In genomic region chrX:47227334-47227583, GRCh38 we compare ENCODE assay signal across 37 cellular contexts.
"Had no signal": no experiment of that assay in that cellular context is flagged by ENCODE, and none has a peak within 500 bp of the region (broad histone marks: within the 10 kb centered on the region; RNA-seq: fewer than 3 reads in every experiment).

No MANE protein-coding gene starts in this region.

- H3K9me3 Mint-ChIP-seq: activated naive CD4-positive, alpha-beta T cell treated with anti-CD3 and anti-CD28 coated beads for 36 hours; activated naive CD4-positive, alpha-beta T cell treated with anti-CD3 and anti-CD28 coated beads, Interleukin-2, amount 10 ng/mL, durations not matched to agents 7 days and 5 days; activated naive CD4-positive, alpha-beta T cell treated with anti-CD3 and anti-CD28 coated beads, Interleukin-2, amount 50 U/mL, for 24 hours; activated naive CD4-positive, alpha-beta T cell treated with anti-CD3 and anti-CD28 coated beads, Interleukin-2, amount 50 U/mL, for 72 hours; activated naive CD8-positive, alpha-beta T cell treated with anti-CD3 and anti-CD28 coated beads for 36 hours; activated naive CD8-positive, alpha-beta T cell treated with anti-CD3 and anti-CD28 coated beads, Interleukin-2, amount 10 ng/mL, durations not matched to agents 7 days and 5 days; activated naive CD8-positive, alpha-beta T cell treated with anti-CD3 and anti-CD28 coated beads, Interleukin-2, amount 50 U/mL, for 24 hours; activated T-cell treated with anti-CD3 and anti-CD28 coated beads, Interleukin-2, amount 50 U/mL, for 24 hours; activated T-cell treated with anti-CD3 and anti-CD28 coated beads, Interleukin-2, amount 50 U/mL, for 4 hours; activated T-cell treated with anti-CD3 and anti-CD28 coated beads, Interleukin-2, amount 50 U/mL, for 72 hours; activated T-helper 1 cell treated with anti-CD3 and anti-CD28 coated beads, Interleukin-12 subunit alpha, Interleukin-12 subunit beta, Interleukin-2, Interleukin-4 antibody, amounts not matched to agents 30 ng/mL and 10 ng/mL and 1 ng/mL, durations not matched to agents 14 hours and 24 hours and 36 hours; activated T-helper 17 cell treated with anti-CD3 and anti-CD28 coated beads, Interleukin-2, amount 50 U/mL, for 72 hours; activated T-helper 2 cell treated with anti-CD3 and anti-CD28 coated beads, Interferon-gamma antibody, Interleukin-2, Interleukin-4, amounts not matched to agents 10 μg/mL and 5 μg/mL and 100 μg/mL, durations not matched to agents 14 hours and 24 hours and 36 hours; brain; central memory CD8-positive, alpha-beta T cell had no signal

- H3K4me1 Mint-ChIP-seq: activated naive CD8-positive, alpha-beta T cell treated with anti-CD3 and anti-CD28 coated beads for 36 hours had no signal

- H3K36me3 ChIP-seq: breast epithelium had no signal

- H3K27ac ChIP-seq: adrenal gland, ascending aorta, body of pancreas, brain microvascular endothelial cell, breast epithelium, cardiac muscle cell had no signal

- H3K4me1 ChIP-seq: ascending aorta, breast epithelium had no signal

- FAIRE-seq: bronchial epithelial cell had no signal

- H3K9me3 ChIP-seq: adrenal gland, ascending aorta, body of pancreas, breast epithelium had no signal

- ATAC-seq: activated naive CD4-positive, alpha-beta T cell treated with anti-CD3 and anti-CD28 coated beads, Interleukin-2, amount 50 U/mL, for 72 hours; activated naive CD8-positive, alpha-beta T cell treated with anti-CD3 and anti-CD28 coated beads, Interleukin-2, amount 50 U/mL, for 24 hours; activated T-cell treated with anti-CD3 and anti-CD28 coated beads, Interleukin-2, amount 50 U/mL, for 4 hours; activated T-cell treated with anti-CD3 and anti-CD28 coated beads, Interleukin-2, amount 50 U/mL, for 72 hours; activated T-helper 17 cell treated with anti-CD3 and anti-CD28 coated beads, Interleukin-2, amount 50 U/mL, for 72 hours; body of pancreas had no signal

- H3K4me3 ChIP-seq: adrenal gland, ascending aorta, body of pancreas, breast epithelium, cardiac muscle cell had no signal

- H3K27ac Mint-ChIP-seq: activated naive CD4-positive, alpha-beta T cell treated with anti-CD3 and anti-CD28 coated beads for 36 hours; activated naive CD4-positive, alpha-beta T cell treated with anti-CD3 and anti-CD28 coated beads, Interleukin-2, amount 10 ng/mL, durations not matched to agents 7 days and 5 days; activated naive CD4-positive, alpha-beta T cell treated with anti-CD3 and anti-CD28 coated beads, Interleukin-2, amount 50 U/mL, for 24 hours; activated naive CD4-positive, alpha-beta T cell treated with anti-CD3 and anti-CD28 coated beads, Interleukin-2, amount 50 U/mL, for 72 hours; activated naive CD8-positive, alpha-beta T cell; activated naive CD8-positive, alpha-beta T cell treated with anti-CD3 and anti-CD28 coated beads for 36 hours; activated naive CD8-positive, alpha-beta T cell treated with anti-CD3 and anti-CD28 coated beads, Interleukin-2, amount 10 ng/mL, durations not matched to agents 7 days and 5 days; activated naive CD8-positive, alpha-beta T cell treated with anti-CD3 and anti-CD28 coated beads, Interleukin-2, amount 50 U/mL, for 24 hours; activated T-cell treated with anti-CD3 and anti-CD28 coated beads, Interleukin-2, amount 50 U/mL, for 24 hours; activated T-cell treated with anti-CD3 and anti-CD28 coated beads, Interleukin-2, amount 50 U/mL, for 72 hours; activated T-helper 1 cell treated with anti-CD3 and anti-CD28 coated beads, Interleukin-12 subunit alpha, Interleukin-12 subunit beta, Interleukin-2, Interleukin-4 antibody, amounts not matched to agents 30 ng/mL and 10 ng/mL and 1 ng/mL, durations not matched to agents 14 hours and 24 hours and 36 hours; activated T-helper 17 cell treated with anti-CD3 and anti-CD28 coated beads, Interleukin-2, amount 50 U/mL, for 72 hours; activated T-helper 2 cell treated with anti-CD3 and anti-CD28 coated beads, Interferon-gamma antibody, Interleukin-2, Interleukin-4, amounts not matched to agents 10 μg/mL and 5 μg/mL and 100 μg/mL, durations not matched to agents 14 hours and 24 hours and 36 hours had no signal

- H3K4me3 Mint-ChIP-seq: activated naive CD4-positive, alpha-beta T cell treated with anti-CD3 and anti-CD28 coated beads for 36 hours; activated naive CD4-positive, alpha-beta T cell treated with anti-CD3 and anti-CD28 coated beads, Interleukin-2, amount 10 ng/mL, durations not matched to agents 7 days and 5 days; activated naive CD4-positive, alpha-beta T cell treated with anti-CD3 and anti-CD28 coated beads, Interleukin-2, amount 50 U/mL, for 24 hours; activated naive CD8-positive, alpha-beta T cell; activated naive CD8-positive, alpha-beta T cell treated with anti-CD3 and anti-CD28 coated beads for 36 hours; activated naive CD8-positive, alpha-beta T cell treated with anti-CD3 and anti-CD28 coated beads, Interleukin-2, amount 10 ng/mL, durations not matched to agents 7 days and 5 days; activated naive CD8-positive, alpha-beta T cell treated with anti-CD3 and anti-CD28 coated beads, Interleukin-2, amount 50 U/mL, for 24 hours; activated T-cell treated with anti-CD3 and anti-CD28 coated beads, Interleukin-2, amount 50 U/mL, for 24 hours; activated T-cell treated with anti-CD3 and anti-CD28 coated beads, Interleukin-2, amount 50 U/mL, for 4 hours; activated T-cell treated with anti-CD3 and anti-CD28 coated beads, Interleukin-2, amount 50 U/mL, for 72 hours; activated T-helper 1 cell treated with anti-CD3 and anti-CD28 coated beads, Interleukin-12 subunit alpha, Interleukin-12 subunit beta, Interleukin-2, Interleukin-4 antibody, amounts not matched to agents 30 ng/mL and 10 ng/mL and 1 ng/mL, durations not matched to agents 14 hours and 24 hours and 36 hours; activated T-helper 17 cell treated with anti-CD3 and anti-CD28 coated beads, Interleukin-2, amount 50 U/mL, for 72 hours; brain; central memory CD8-positive, alpha-beta T cell had no signal

- H3K27me3 ChIP-seq: adrenal gland, ascending aorta, body of pancreas, brain microvascular endothelial cell, cardiac muscle cell had no signal

- DNase-seq: activated effector memory CD4-positive, alpha-beta T cell treated with anti-CD3 and anti-CD28 coated beads, Interleukin-2, amount 50 U/mL, for 16 hours; activated effector memory CD4-positive, alpha-beta T cell treated with Interleukin-2 at 50 U/mL for 16 hours; activated gamma-delta T cell; activated gamma-delta T cell treated with Interleukin-2 at 50 U/mL for 16 hours; activated naive CD4-positive, alpha-beta T cell; activated naive CD4-positive, alpha-beta T cell treated with anti-CD3 and anti-CD28 coated beads for 36 hours; activated naive CD4-positive, alpha-beta T cell treated with anti-CD3 and anti-CD28 coated beads, Interleukin-2, amount 10 ng/mL, durations not matched to agents 7 days and 5 days; activated naive CD4-positive, alpha-beta T cell treated with anti-CD3 and anti-CD28 coated beads, Interleukin-2, amount 50 U/mL, for 16 hours; activated naive CD4-positive, alpha-beta T cell treated with Interleukin-2 at 50 U/mL for 16 hours; activated naive CD8-positive, alpha-beta T cell treated with anti-CD3 and anti-CD28 coated beads for 36 hours; activated naive CD8-positive, alpha-beta T cell treated with anti-CD3 and anti-CD28 coated beads, Interleukin-2, amount 10 ng/mL, durations not matched to agents 7 days and 5 days; activated naive CD8-positive, alpha-beta T cell treated with anti-CD3 and anti-CD28 coated beads, Interleukin-2, amount 50 U/mL, for 24 hours; activated T-cell treated with anti-CD3 and anti-CD28 coated beads for 4 hours; activated T-cell treated with anti-CD3 and anti-CD28 coated beads, Interleukin-2, amount 50 U/mL, for 24 hours; activated T-cell treated with anti-CD3 and anti-CD28 coated beads, Interleukin-2, amount 50 U/mL, for 4 hours; activated T-cell treated with anti-CD3 and anti-CD28 coated beads, Interleukin-2, amount 50 U/mL, for 72 hours; amniotic stem cell; amygdala; anterior cingulate cortex; brain microvascular endothelial cell; caudate nucleus; central memory CD4-positive, alpha-beta T cell; cerebellar nuclear complex had no signal

- H3K27me3 Mint-ChIP-seq: activated naive CD4-positive, alpha-beta T cell treated with anti-CD3 and anti-CD28 coated beads, Interleukin-2, amount 10 ng/mL, durations not matched to agents 7 days and 5 days; activated naive CD4-positive, alpha-beta T cell treated with anti-CD3 and anti-CD28 coated beads, Interleukin-2, amount 50 U/mL, for 24 hours; activated naive CD8-positive, alpha-beta T cell; activated naive CD8-positive, alpha-beta T cell treated with anti-CD3 and anti-CD28 coated beads for 36 hours; activated naive CD8-positive, alpha-beta T cell treated with anti-CD3 and anti-CD28 coated beads, Interleukin-2, amount 10 ng/mL, durations not matched to agents 7 days and 5 days; activated naive CD8-positive, alpha-beta T cell treated with anti-CD3 and anti-CD28 coated beads, Interleukin-2, amount 50 U/mL, for 24 hours; activated T-helper 17 cell treated with anti-CD3 and anti-CD28 coated beads, Interleukin-2, amount 50 U/mL, for 72 hours; brain; central memory CD8-positive, alpha-beta T cell had no signal
